In genomic region chr15:40160689-40161688, GRCh38 we compare ENCODE assay signal across 8 cellular contexts. TPM values are rescaled to one million over a fixed set of nuclear protein-coding genes. Genes with fewer than 3 reads are reported as not detected.
DNase-seq lines count a peak whose midpoint lies in the region; ATAC-seq and TF ChIP-seq lines count a peak whose summit lies in the region.

BUB1B (plus strand) TSS chr15:40161069; CDS start chr15:40161221, 152 bp downstream.

- H3K4me2 ChIP-seq in mesendoderm (ENCODE audit: low read length), result peak within 1 kb of the TSS; percentile 52

- H3K4ac ChIP-seq in mesendoderm (ENCODE audit: low read depth, low read length), result peak within 1 kb of the TSS; percentile 77

- H2BK5ac ChIP-seq in mesendoderm (ENCODE audit: low read length), result peak within 1 kb of the TSS; percentile 41

- H2BK15ac ChIP-seq in mesendoderm (replicated peaks; ENCODE audit: low read depth), result no peak within 1 kb of the TSS

- no peaks in the 10 kb centered on the region for H3K27me3 Mint-ChIP-seq in endodermal cell (ENCODE audit: insufficient read depth)

- H3K23ac ChIP-seq in mesendoderm (ENCODE audit: low read length), result peak within 1 kb of the TSS; percentile 54

- peaks cover 4% of the 10 kb centered on the region for H3K4me1 ChIP-seq in endodermal cell (ENCODE audit: control insufficient read depth, insufficient read depth, low read length)
- H3K4me1 ChIP-seq in mesendoderm (ENCODE audit: control insufficient read depth, low read depth, low read length), result peaks cover 5% of the 10 kb centered on the region

- no peaks in the 10 kb centered on the region for H3K9me3 Mint-ChIP-seq in endodermal cell

- H3K56ac ChIP-seq in mesendoderm (ENCODE audit: low read length), result peak within 1 kb of the TSS; percentile 94

- H3K4me3 Mint-ChIP-seq in endodermal cell, result no peak within 1 kb of the TSS

- H3K36me3 Mint-ChIP-seq in endodermal cell (ENCODE audit: low read depth), result peaks cover 15% of the 10 kb centered on the region

- peaks cover 7% of the 10 kb centered on the region for H3K4me1 Mint-ChIP-seq in endodermal cell

- H3K18ac ChIP-seq in mesendoderm (ENCODE audit: low read length), result peak within 1 kb of the TSS; percentile 29

- peaks cover 2% of the 10 kb centered on the region for H3K79me1 ChIP-seq in mesendoderm (ENCODE audit: low read length)

- peak; percentile 95 for DNase-seq in COR-L47 (lab: John Stamatoyannopoulos, UW)
- peak; percentile 97 for DNase-seq in HT-29 (ENCODE audit: low spot score)
- DNase-seq in NK-92 treated with Interleukin-12 subunit alpha and Interleukin-12 subunit beta, amount 100 ng/mL, for 24 hours (lab: John Stamatoyannopoulos, UW), result peak; percentile 93
- peak; percentile 68 to 81 for DNase-seq in activated CD8-positive, alpha-beta memory T cell treated with anti-CD3 and anti-CD28 coated beads for 1 hour (ENCODE audit: extremely low read depth in 1 of 2, low read depth in 1 of 2)
- DNase-seq in endodermal cell, result peak; percentile 98
- DNase-seq in mesendoderm, result peak; percentile 99
- DNase-seq in stimulated activated CD8-positive, alpha-beta memory T cell treated with anti-CD3 and anti-CD28 coated beads, Interleukin-12 subunit alpha, Interleukin-12 subunit beta, amount 100 ng/mL, for 24 hours (ENCODE audit: extremely low read depth), result peak; percentile 78

- ATAC-seq in GM21360 (IDR thresholded peaks at IDR 0.05; ENCODE audit: unreplicated experiment), result peak; percentile 81

- H3K36me3 ChIP-seq in endodermal cell (ENCODE audit: control insufficient read depth, insufficient read depth, low read length), result peaks cover 23% of the 10 kb centered on the region
- peaks cover 3% of the 10 kb centered on the region for H3K36me3 ChIP-seq in mesendoderm (ENCODE audit: control insufficient read depth, insufficient read depth, low read length)

- no peak within 1 kb of the TSS for H2AK5ac ChIP-seq in mesendoderm (ENCODE audit: low read length)

- H3K9me3 ChIP-seq in endodermal cell (ENCODE audit: control insufficient read depth, low read length), result no peaks in the 10 kb centered on the region

- H4K5ac ChIP-seq in mesendoderm (ENCODE audit: low read length), result peak within 1 kb of the TSS; percentile 51

- no peaks in the 10 kb centered on the region for H3K27me3 ChIP-seq in endodermal cell (ENCODE audit: control insufficient read depth, insufficient read depth, low read length, poor library complexity, severe bottlenecking)
- no peaks in the 10 kb centered on the region for H3K27me3 ChIP-seq in mesendoderm (ENCODE audit: insufficient read depth, low read length, poor library complexity)

- no peak within 1 kb of the TSS for H3K27ac Mint-ChIP-seq in endodermal cell

- H3K27ac ChIP-seq in endodermal cell (ENCODE audit: low read depth, low read length) (peak within 1 kb of the TSS; percentile 69), mesendoderm (ENCODE audit: low read depth, low read length) (peak within 1 kb of the TSS; percentile 67)

- H4K8ac ChIP-seq in mesendoderm (ENCODE audit: low read depth, low read length), result no peak within 1 kb of the TSS

- no peak for TF ChIP-seq CTCF in endodermal cell (conservative IDR thresholded peaks at IDR 0.05)

- 3 to 6% methylated on average over 17 to 54 of the region's 54 CpGs for WGBS in endodermal cell (ENCODE audit: insufficient coverage in 1 of 2, insufficient read length in 1 of 2), 2 experiments
- WGBS in mesendoderm (ENCODE audit: extremely low coverage, insufficient coverage, low lambda C conversion rate), result no CpG with 5 or more reads among the region's 54 CpGs

- peaks cover 40% of the 10 kb centered on the region for H3K79me2 ChIP-seq in mesendoderm (ENCODE audit: control insufficient read depth, insufficient read depth, low read length)

- no peak within 1 kb of the TSS for H2BK120ac ChIP-seq in mesendoderm (ENCODE audit: low read depth, low read length)

- peak within 1 kb of the TSS; percentile 86 for H3K9ac ChIP-seq in endodermal cell (ENCODE audit: extremely low read depth, low read length, poor library complexity, severe bottlenecking)
- H3K9ac ChIP-seq in mesendoderm (ENCODE audit: low read length), result peak within 1 kb of the TSS; percentile 85

- H3K4me3 ChIP-seq in endodermal cell (ENCODE audit: low read length) (peak within 1 kb of the TSS; percentile 99), mesendoderm (ENCODE audit: low read length) (peak within 1 kb of the TSS; percentile 72)

RNA-seq across cellular contexts. Expression of gene BUB1B, which starts in this region (rescaled TPM):
- 39.8 and 40.1 TPM in 2 replicates for total RNA-seq in HT-29 (2014; rRNA removed; shearing (Covaris generic))
- total RNA-seq in endodermal cell, result 100 to 1,000 TPM in 1 of 2 donors, 10 to 100 TPM in 1; 58.6 to 108 TPM
- polyA plus RNA-seq in endodermal cell (2013, experiment 1 of 2), result 88.8 TPM
- polyA plus RNA-seq in endodermal cell (2013, experiment 2 of 2), result 86.7 TPM
- polyA plus RNA-seq in mesendoderm (2013, experiment 1 of 2), result 65.1 TPM
- 67.5 TPM for polyA plus RNA-seq in mesendoderm (2013, experiment 2 of 2)

Comparison
In these comparisons a context has a peak if more than half of its experiments do, and no peak if none do; other contexts are left out.
1. Peak in every context shown above with its lines: DNase-seq, ATAC-seq, H3K4me3 ChIP-seq and H3K27ac ChIP-seq.